In genomic region chr10:47552719-47553118, GRCh38 we compare ENCODE assay signal across 8 cellular contexts. TPM values are rescaled to one million over a fixed set of nuclear protein-coding genes. Genes with fewer than 3 reads are reported as not detected.
A peak's percentile ranks its signal among the peaks of the same experiment; 100 is the strongest.
DNase-seq lines count a peak whose midpoint lies in the region; ATAC-seq and TF ChIP-seq lines count a peak whose summit lies in the region.
"Not testable (repeated sequence)": the region's sequence is repeated elsewhere in the genome, so short reads cannot be mapped to it uniquely, and the experiment has no call there.

No MANE protein-coding gene starts in this region.

- H3K4me1 ChIP-seq in NT2/D1 (ENCODE audit: insufficient read depth, insufficient read length); lung (ENCODE audit: control insufficient read depth in 2 of 2, insufficient read depth in 2 of 2, low read length in 2 of 2): not testable (repeated sequence)

- H3K36me3 ChIP-seq in NT2/D1 (ENCODE audit: insufficient read depth, insufficient read length, low read length); lung (ENCODE audit: control insufficient read depth in 2 of 2, insufficient read depth in 2 of 2, low read length in 2 of 2): not testable (repeated sequence)

- not testable (repeated sequence) for H3K9ac ChIP-seq in NT2/D1 (ENCODE audit: insufficient read length, low read depth)

- H3K27ac ChIP-seq in lung (ENCODE audit: low read depth in 1 of 2, low read length in 1 of 2): peak overlapping the region in 1 of 2 donors; percentile 93

- TF ChIP-seq CTCF in epithelial cell of esophagus (IDR thresholded peaks at IDR 0.05; ENCODE audit: insufficient read depth, low read depth, low read length, missing control alignments) (peak; percentile 15), lung (IDR thresholded peaks at IDR 0.05; ENCODE audit: control extremely low read depth, extremely low read depth) (peak; percentile 10)

- H3K9me3 ChIP-seq in NT2/D1 (ENCODE audit: insufficient read depth, low read length); lung (ENCODE audit: control insufficient read depth in 2 of 2, insufficient read depth in 1 of 2, low read length in 1 of 2): not testable (repeated sequence)

- H3K27me3 ChIP-seq in NT2/D1 (ENCODE audit: insufficient read depth, insufficient read length); lung (ENCODE audit: control insufficient read depth, insufficient read depth): not testable (repeated sequence)

- peak; percentile 39 for ATAC-seq in GM19328 (IDR thresholded peaks at IDR 0.05; ENCODE audit: unreplicated experiment)
- ATAC-seq in HG03342 (IDR thresholded peaks at IDR 0.05; ENCODE audit: unreplicated experiment): peak; percentile 44
- ATAC-seq in lung (ENCODE audit: insufficient read depth, low FRiP score): not testable (repeated sequence)

- DNase-seq in Ammon's horn (ENCODE audit: low spot score) (peak; percentile 70), activated T-cell treated with anti-CD3 and anti-CD28 coated beads for 4 hours (peak; percentile 11), epithelial cell of esophagus (ENCODE audit: low read depth) (peak; percentile 77)
- DNase-seq in NT2/D1 (ENCODE audit: low read depth, low spot score); lung (ENCODE audit: low spot score): not testable (repeated sequence)
- peak; percentile 57 for DNase-seq in stimulated activated CD4-positive, alpha-beta T cell treated with anti-CD3 and anti-CD28 coated beads, Interleukin-15, amount 100 ng/mL, for 24 hours

- H3K4me3 ChIP-seq in NT2/D1 (ENCODE audit: insufficient read length, low read depth) (peak overlapping the region; percentile 58), epithelial cell of esophagus (ENCODE audit: low read length) (peak overlapping the region; percentile 70), lung (peak overlapping the region; percentile 77)

- 11 to 14% methylated on average over 7 of the region's 7 CpGs for WGBS in lung, 2 donors

RNA-seq across cellular contexts. Expression of gene AGAP9, which starts 29.3 kb away (rescaled TPM):
- total RNA-seq in lung: 1 to 10 TPM; 4.4 to 8.7 TPM
- polyA plus RNA-seq in lung: 1 to 10 TPM; 3.6 to 6.5 TPM
